ENCODE assay signal across 9 cellular contexts in the genomic region with DNA sequence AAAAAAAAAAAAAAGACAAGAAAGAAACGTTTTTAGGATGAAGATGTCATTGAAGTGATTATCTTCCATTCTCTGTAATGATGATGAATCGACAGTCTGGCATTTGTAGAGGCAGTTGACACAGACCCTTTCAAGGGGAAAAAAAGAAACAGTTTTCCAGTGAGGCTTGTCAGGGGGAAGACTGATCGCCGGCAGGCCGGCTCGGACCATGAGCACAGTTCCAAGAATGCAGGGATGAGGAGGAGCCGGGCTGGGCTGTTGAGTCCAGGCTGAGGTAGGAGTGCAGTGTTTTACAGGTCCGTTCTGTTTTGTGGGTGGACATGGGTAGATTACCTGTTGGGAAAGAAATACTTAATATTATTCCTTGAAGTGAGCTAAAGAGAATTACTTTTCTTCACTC.
DNase-seq lines count a peak whose midpoint lies in the region; TF ChIP-seq lines count a peak whose summit lies in the region.
"Had no signal": no experiment of that assay in that cellular context is flagged by ENCODE, and none has a peak within 500 bp of the region (broad histone marks: within the 10 kb centered on the region; RNA-seq: fewer than 3 reads in every experiment).

No MANE protein-coding gene starts in this region.

- H3K4me1 ChIP-seq in adrenal gland (replicated peaks in 1 of 2), result peaks cover 0 to 36% of the 10 kb centered on the region in 2 donors

- no peaks in the 10 kb centered on the region for H3K9me3 ChIP-seq in adrenal gland (replicated peaks in 1 of 3)

- peak; percentile 75 for DNase-seq in GM03348 (ENCODE audit: low spot score)
- peak in 4 of 7 donors; percentile 31 to 58 (median 40) for DNase-seq in adrenal gland
- peak; percentile 70 for DNase-seq in hepatic stellate cell (ENCODE audit: low spot score)
- no peak for DNase-seq in skeletal muscle cell (ENCODE audit: low read depth)
- DNase-seq in stimulated activated CD4-positive, alpha-beta T cell treated with anti-CD3 and anti-CD28 coated beads, Interleukin-4, amount 100 ng/mL, for 24 hours, result no peak
- DNase-seq in mucosa of gallbladder (ENCODE audit: low spot score), result no peak
- no peak for DNase-seq in NCI-H2081 (lab: John Stamatoyannopoulos, UW)
- DNase-seq in GM10266 (ENCODE audit: extremely low spot score), result no peak
- DNase-seq: NCI-H2107 had no signal

- no peaks in the 10 kb centered on the region for H3K36me3 ChIP-seq in adrenal gland (replicated peaks in 1 of 2)

- no peak for TF ChIP-seq CTCF in adrenal gland (IDR thresholded peaks at IDR 0.05)
- TF ChIP-seq CTCF in GM10266 (IDR thresholded peaks at IDR 0.05; ENCODE audit: control insufficient read depth, insufficient read depth, low read depth, missing control alignments), result no peak

- peak overlapping the region in 4 of 5 donors; percentile 35 to 89 (median 57) for H3K27ac ChIP-seq in adrenal gland

- no peak for TF ChIP-seq POLR2A in adrenal gland (IDR thresholded peaks at IDR 0.05)

- H3K27me3 ChIP-seq in adrenal gland, result no peaks in the 10 kb centered on the region

- 30 to 47% (median 41%) methylated on average over 8 of the region's 8 CpGs for WGBS in adrenal gland, 4 donors

- H3K4me3 ChIP-seq in adrenal gland, result no peak overlapping the region
- peak overlapping the region; percentile 3 for H3K4me3 ChIP-seq in skeletal muscle cell (ENCODE audit: low read depth, low read length)

- intact Hi-C loops in adrenal gland (cut with DNase I), result no loop called here

Comparison
In these comparisons a context has a peak if more than half of its experiments do, and no peak if none do; other contexts are left out.
1. DNase-seq: peak in GM03348 (single experiment), adrenal gland (4 of 7) and hepatic stellate cell (single experiment); none in skeletal muscle cell (single experiment), stimulated activated CD4-positive, alpha-beta T cell treated with anti-CD3 and anti-CD28 coated beads, Interleukin-4, amount 100 ng/mL, for 24 hours (single experiment), mucosa of gallbladder (single experiment), NCI-H2081 (0 of 2) and GM10266 (single experiment).